ENCODE assay signal across 15 cellular contexts in the genomic region with DNA sequence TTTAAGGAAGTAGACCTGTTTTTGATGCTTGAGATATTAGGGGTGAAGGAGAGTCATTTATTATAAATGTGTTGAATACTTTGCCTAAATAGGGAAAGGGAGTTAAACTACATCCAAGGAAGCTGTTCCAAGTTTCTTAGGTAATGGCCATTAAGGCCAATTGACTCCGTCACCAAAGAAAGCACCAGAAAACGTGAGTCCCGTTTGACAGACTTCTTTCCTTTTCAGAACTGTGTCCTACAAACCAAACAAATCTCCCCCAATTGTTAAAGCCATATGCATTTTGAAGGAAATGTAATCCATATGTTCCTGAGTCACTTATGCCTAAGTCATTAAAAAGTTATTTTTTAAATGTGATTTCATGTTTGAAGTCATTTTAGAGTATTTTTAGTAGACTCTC.
A peak's percentile ranks its signal among the peaks of the same experiment; 100 is the strongest.
DNase-seq lines count a peak whose midpoint lies in the region; ATAC-seq and TF ChIP-seq lines count a peak whose summit lies in the region.
"Had no signal": no experiment of that assay in that cellular context is flagged by ENCODE, and none has a peak within 500 bp of the region (broad histone marks: within the 10 kb centered on the region; RNA-seq: fewer than 3 reads in every experiment).

No MANE protein-coding gene starts in this region.

- peak overlapping the region; percentile 87 for H3K27ac Mint-ChIP-seq in HFFc6

- H3K4me1 ChIP-seq in adipocyte (ENCODE audit: control insufficient read depth, insufficient read depth, low read length), result peaks cover 9% of the 10 kb centered on the region
- peaks cover 0 to 23% (median 0%) of the 10 kb centered on the region in 3 donors for H3K4me1 ChIP-seq in gastroesophageal sphincter
- peaks cover 0 to 27% (median 3%) of the 10 kb centered on the region in 4 donors for H3K4me1 ChIP-seq in tibial artery
- H3K4me1 ChIP-seq in left lung, result no peaks in the 10 kb centered on the region
- H3K4me1 ChIP-seq: BLaER1 treated with 17β-estradiol and CSF1 and Interleukin-3, amounts not matched to agents 10 nM and 100 nM had no signal

- H3K27me3 ChIP-seq in adipocyte (replicated peaks; ENCODE audit: control insufficient read depth, insufficient read depth, low read length) (no peaks in the 10 kb centered on the region), gastroesophageal sphincter (no peaks in the 10 kb centered on the region), tibial artery (no peaks in the 10 kb centered on the region), H7 (ENCODE audit: control insufficient read depth, insufficient read depth, low read length) (no peaks in the 10 kb centered on the region), left lung (no peaks in the 10 kb centered on the region)
- H3K27me3 ChIP-seq: BLaER1 treated with 17β-estradiol and CSF1 and Interleukin-3, amounts not matched to agents 10 nM and 100 nM had no signal

- H3K36me3 ChIP-seq in adipocyte (ENCODE audit: control insufficient read depth, insufficient read depth, low read length, severe bottlenecking) (no peaks in the 10 kb centered on the region), gastroesophageal sphincter (no peaks in the 10 kb centered on the region), tibial artery (no peaks in the 10 kb centered on the region), H7 (replicated peaks; ENCODE audit: control insufficient read depth, insufficient read depth, low read length) (no peaks in the 10 kb centered on the region), left lung (no peaks in the 10 kb centered on the region)
- H3K36me3 ChIP-seq: BLaER1 treated with 17β-estradiol and CSF1 and Interleukin-3, amounts not matched to agents 10 nM and 100 nM had no signal

- H3K27ac ChIP-seq in gastroesophageal sphincter (peak overlapping the region in 3 of 4 donors; percentile 54 to 65 (median 61)), tibial artery (peak overlapping the region; percentile 66 to 73), left lung (no peak overlapping the region)
- H3K27ac ChIP-seq: BLaER1 treated with 17β-estradiol and CSF1 and Interleukin-3, amounts not matched to agents 10 nM and 100 nM had no signal

- TF ChIP-seq POLR2A in gastroesophageal sphincter (IDR thresholded peaks at IDR 0.05), result no peak

- H3K27me3 Mint-ChIP-seq in HFFc6 (ENCODE audit: insufficient read depth), result 0 out of 2 replicates have a peak, but pooled peaks cover 2% of the 10 kb centered on the region

- intact Hi-C loops in tibial artery (cut with DNase I; ENCODE audit: low total_unique reads) (no loop called here), left lung (cut with DNase I) (no loop called here)

- DNase-seq in HFFc6, result peak; percentile 63
- peak; percentile 56 for DNase-seq in adipocyte (ENCODE audit: low read depth)
- DNase-seq in tibial artery, result no peak
- no peak for DNase-seq in H7
- no peak for DNase-seq in left lung
- DNase-seq in NK-92 treated with Interleukin-12 subunit alpha and Interleukin-12 subunit beta, amount 100 ng/mL, for 24 hours (lab: John Stamatoyannopoulos, UW), result no peak
- DNase-seq: activated CD4-positive, alpha-beta T cell treated with anti-CD3 and anti-CD28 coated beads, Interleukin-2, amount 50 U/mL, for 1 hour; activated naive CD4-positive, alpha-beta T cell; DMS 273 treated with DMSO at 0.1 percent for 48 hours; left ventricle myocardium superior; NCI-H1694 treated with DMSO at 0.1 percent for 48 hours; stimulated activated CD4-positive, alpha-beta T cell treated with anti-CD3 and anti-CD28 coated beads, Interleukin-4, amount 100 ng/mL, for 24 hours had no signal

- H3K9me3 ChIP-seq in adipocyte (ENCODE audit: control insufficient read depth, low read length) (no peaks in the 10 kb centered on the region), gastroesophageal sphincter (no peaks in the 10 kb centered on the region), tibial artery (no peaks in the 10 kb centered on the region), left lung (no peaks in the 10 kb centered on the region)

- H3K4me1 Mint-ChIP-seq in HFFc6 (ENCODE audit: low read depth), result peaks cover 58% of the 10 kb centered on the region

- TF ChIP-seq CTCF in HFFc6 (IDR thresholded peaks at IDR 0.05), result no peak
- TF ChIP-seq CTCF in gastroesophageal sphincter (IDR thresholded peaks at IDR 0.05), result no peak
- TF ChIP-seq CTCF in tibial artery (IDR thresholded peaks at IDR 0.05), result no peak
- TF ChIP-seq CTCF in left lung (IDR thresholded peaks at IDR 0.05), result no peak

- peak overlapping the region; percentile 23 for H3K9ac ChIP-seq in adipocyte (ENCODE audit: low read length)
- H3K9ac ChIP-seq: BLaER1 treated with 17β-estradiol and CSF1 and Interleukin-3, amounts not matched to agents 10 nM and 100 nM had no signal

- peaks cover 12% of the 10 kb centered on the region for H3K36me3 Mint-ChIP-seq in HFFc6 (ENCODE audit: low read depth)

- peak overlapping the region; percentile 78 for H3K4me3 Mint-ChIP-seq in HFFc6

- TF ChIP-seq EP300 in gastroesophageal sphincter (IDR thresholded peaks at IDR 0.05), result no peak

- ATAC-seq in gastroesophageal sphincter (peak; percentile 54), left lung (no peak), HG03135 (IDR thresholded peaks at IDR 0.05; ENCODE audit: unreplicated experiment) (no peak)
- ATAC-seq: left ventricle myocardium superior had no signal

- H3K4me3 ChIP-seq in adipocyte (ENCODE audit: low read length) (no peak overlapping the region), gastroesophageal sphincter (no peak overlapping the region), tibial artery (peak overlapping the region; percentile 19 to 21), H7 (ENCODE audit: insufficient read depth, low read depth, low read length) (no peak overlapping the region), left lung (no peak overlapping the region)
- H3K4me3 ChIP-seq: BLaER1 treated with 17β-estradiol and CSF1 and Interleukin-3, amounts not matched to agents 10 nM and 100 nM had no signal

- no peaks in the 10 kb centered on the region for H3K9me3 Mint-ChIP-seq in HFFc6

- WGBS in gastroesophageal sphincter (ENCODE audit: low coverage in 1 of 2), 2 donors, result 15 to 18% methylated on average over 3 of the region's 3 CpGs

Comparison
In these comparisons a context has a peak if more than half of its experiments do, and no peak if none do; other contexts are left out.
1. DNase-seq: peak in HFFc6 (single experiment) and adipocyte (single experiment); none in tibial artery (0 of 2), H7 (single experiment), left lung (0 of 2) and NK-92 treated with Interleukin-12 subunit alpha and Interleukin-12 subunit beta, amount 100 ng/mL, for 24 hours (single experiment).
2. H3K4me3 ChIP-seq: peak in tibial artery (2 of 2); none in adipocyte (single experiment), gastroesophageal sphincter (0 of 2), H7 (single experiment) and left lung (0 of 2).
3. H3K27ac ChIP-seq: peak in gastroesophageal sphincter (3 of 4) and tibial artery (2 of 2); none in left lung (0 of 2).